In the genomic region with DNA sequence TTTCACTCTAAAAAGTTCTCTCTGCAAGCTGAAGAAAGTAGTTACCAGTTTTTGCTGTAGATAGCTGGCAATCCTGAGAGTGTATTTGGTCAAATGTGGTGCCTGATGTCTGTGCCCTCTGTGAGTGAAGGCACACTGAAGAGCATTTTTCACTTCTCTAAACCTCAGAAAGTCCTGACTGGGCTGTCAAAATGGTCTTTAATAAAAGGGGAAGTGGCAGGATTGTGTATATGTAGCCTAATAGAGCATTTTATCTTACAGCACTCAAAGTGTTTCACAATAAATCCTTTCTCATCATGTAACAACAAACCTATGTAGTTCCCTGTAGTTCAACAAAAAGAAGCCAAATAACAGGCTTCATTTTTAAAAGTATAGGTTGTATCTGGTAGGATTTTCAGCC, we compare ENCODE assay signal across 10 cellular contexts.
DNase-seq lines count a peak whose midpoint lies in the region; ATAC-seq and TF ChIP-seq lines count a peak whose summit lies in the region.
"Had no signal": no experiment of that assay in that cellular context is flagged by ENCODE, and none has a peak within 500 bp of the region (broad histone marks: within the 10 kb centered on the region; RNA-seq: fewer than 3 reads in every experiment).

No MANE protein-coding gene starts in this region.

- H3K4me2 ChIP-seq in KMS-11 (peak overlapping the region; percentile 25; the same call in 1 of the 2 replicates), H9 (ENCODE audit: insufficient read depth, insufficient read length, low read length) (no peak overlapping the region)

- H2BK15ac ChIP-seq in H9 (ENCODE audit: low read depth, low read length): no peak overlapping the region

- no peak overlapping the region for H2BK12ac ChIP-seq in H9 (ENCODE audit: insufficient read length, low read depth, low read length)

- TF ChIP-seq CTCF in KMS-11 (conservative IDR thresholded peaks at IDR 0.05; ENCODE audit: low read depth, low read length) (no peak), right lobe of liver (IDR thresholded peaks at IDR 0.05) (no peak), H9 (conservative IDR thresholded peaks at IDR 0.05) (no peak)

- no peaks in the 10 kb centered on the region for H3K79me1 ChIP-seq in H9 (ENCODE audit: insufficient read depth, low read depth, low read length, poor library complexity, severe bottlenecking)

- H3T11ph ChIP-seq in H9 (ENCODE audit: low read length): no peak overlapping the region

- no peak overlapping the region for H2BK5ac ChIP-seq in H9 (ENCODE audit: insufficient read length, low read length)

- no peak for TF ChIP-seq POLR2A in right lobe of liver (IDR thresholded peaks at IDR 0.05)

- H3K27ac ChIP-seq in KMS-11: no peak overlapping the region
- H3K27ac ChIP-seq in right lobe of liver: no peak overlapping the region
- H3K27ac ChIP-seq in H9 (ENCODE audit: insufficient read length, low read depth, low read length): no peak overlapping the region
- no peak overlapping the region for H3K27ac ChIP-seq in CD8-positive, alpha-beta memory T cell (ENCODE audit: low read depth, low read length)
- H3K27ac ChIP-seq: heart right ventricle had no signal

- no peaks in the 10 kb centered on the region for H3K27me3 ChIP-seq in KMS-11 (ENCODE audit: insufficient read depth, low read depth)
- no peaks in the 10 kb centered on the region for H3K27me3 ChIP-seq in right lobe of liver
- no peaks in the 10 kb centered on the region for H3K27me3 ChIP-seq in H9 (ENCODE audit: insufficient read depth, low read length)
- H3K27me3 ChIP-seq in CD8-positive, alpha-beta memory T cell (ENCODE audit: insufficient read depth, low read length, poor library complexity, severe bottlenecking): no peaks in the 10 kb centered on the region
- H3K27me3 ChIP-seq: heart right ventricle had no signal

- no peak overlapping the region for H3K18ac ChIP-seq in H9 (ENCODE audit: insufficient read length, low read depth, low read length)

- H3K4me3 ChIP-seq in KMS-11 (IDR thresholded peaks at IDR 0.05; ENCODE audit: insufficient read depth, low read depth, low read length): no peak overlapping the region
- no peak overlapping the region for H3K4me3 ChIP-seq in right lobe of liver
- no peak overlapping the region for H3K4me3 ChIP-seq in CD8-positive, alpha-beta memory T cell (ENCODE audit: low read length)
- H3K4me3 ChIP-seq: heart right ventricle had no signal

- H4K8ac ChIP-seq in H9 (replicated peaks; ENCODE audit: insufficient read length, low read depth, low read length): no peak overlapping the region

- H2BK120ac ChIP-seq in H9 (ENCODE audit: low read depth, low read length, poor library complexity, severe bottlenecking): no peak overlapping the region

- H3K4me3 Mint-ChIP-seq in H9: no peak overlapping the region
- no peak overlapping the region for H3K4me3 Mint-ChIP-seq in CD8-positive, alpha-beta memory T cell

- no peak overlapping the region for H4K91ac ChIP-seq in H9 (ENCODE audit: insufficient read length, low read depth, low read length)

- no peak overlapping the region for H2BK20ac ChIP-seq in H9 (ENCODE audit: low read depth, low read length, poor library complexity, severe bottlenecking)

- no peak overlapping the region for H3K14ac ChIP-seq in H9 (ENCODE audit: insufficient read depth, low read length)

- H3K79me2 ChIP-seq in KMS-11 (ENCODE audit: insufficient read depth, low read depth) (no peaks in the 10 kb centered on the region), H9 (ENCODE audit: insufficient read depth, low read length) (no peaks in the 10 kb centered on the region)

- H3K4me1 Mint-ChIP-seq in H9: peaks cover 3 to 4% of the 10 kb centered on the region in 2 experiments; a peak in 1 of 4 replicates
- no peaks in the 10 kb centered on the region for H3K4me1 Mint-ChIP-seq in CD8-positive, alpha-beta memory T cell

- H3K9me3 Mint-ChIP-seq in H9: no peaks in the 10 kb centered on the region
- H3K9me3 Mint-ChIP-seq in CD8-positive, alpha-beta memory T cell: peaks cover 0 to 3% (median 0%) of the 10 kb centered on the region in 5 donors

- H3K4me1 ChIP-seq in KMS-11 (ENCODE audit: low read depth, poor library complexity, severe bottlenecking) (peaks cover 19% of the 10 kb centered on the region), right lobe of liver (no peaks in the 10 kb centered on the region), H9 (ENCODE audit: insufficient read depth, low read length) (no peaks in the 10 kb centered on the region)
- no peaks in the 10 kb centered on the region for H3K4me1 ChIP-seq in CD8-positive, alpha-beta memory T cell (ENCODE audit: insufficient read depth, low read length)

- H4K5ac ChIP-seq in H9 (ENCODE audit: insufficient read length, low read depth, low read length): no peak overlapping the region

- no peak overlapping the region for H3K4ac ChIP-seq in H9 (ENCODE audit: low read depth, low read length)

- no peaks in the 10 kb centered on the region for H3K27me3 Mint-ChIP-seq in H9 (ENCODE audit: low read depth)
- no peaks in the 10 kb centered on the region for H3K27me3 Mint-ChIP-seq in CD8-positive, alpha-beta memory T cell

- H4K20me1 ChIP-seq in KMS-11 (ENCODE audit: insufficient read depth): no peaks in the 10 kb centered on the region
- no peaks in the 10 kb centered on the region for H4K20me1 ChIP-seq in H9 (ENCODE audit: control insufficient read depth, insufficient read depth, insufficient read length)

- peak; percentile 97 for ATAC-seq in GM18867 (IDR thresholded peaks at IDR 0.05; ENCODE audit: unreplicated experiment)
- peak; percentile 94 for ATAC-seq in HG02588 (IDR thresholded peaks at IDR 0.05; ENCODE audit: unreplicated experiment)
- peak; percentile 48 to 80 (median 56) for ATAC-seq in right lobe of liver

- no peaks in the 10 kb centered on the region for H3K23me2 ChIP-seq in H9 (ENCODE audit: insufficient read length, low read depth, low read length, poor library complexity, severe bottlenecking)

- H3K36me3 Mint-ChIP-seq in H9 (ENCODE audit: insufficient read depth in 1 of 3, low read depth in 3 of 3): no peaks in the 10 kb centered on the region
- no peaks in the 10 kb centered on the region for H3K36me3 Mint-ChIP-seq in CD8-positive, alpha-beta memory T cell

- POLR2A ChIA-PET in CD8-positive, alpha-beta memory T cell (lab: Charles Lee): no interaction called here

- no peak overlapping the region for H2AK5ac ChIP-seq in H9 (ENCODE audit: insufficient read length, low read length)

- no peak overlapping the region for H3K56ac ChIP-seq in H9 (ENCODE audit: insufficient read length, low read depth, low read length)

- H3K36me3 ChIP-seq in KMS-11 (ENCODE audit: insufficient read depth): no peaks in the 10 kb centered on the region
- H3K36me3 ChIP-seq in right lobe of liver: no peaks in the 10 kb centered on the region
- H3K36me3 ChIP-seq in CD8-positive, alpha-beta memory T cell (ENCODE audit: insufficient read depth, low read length): no peaks in the 10 kb centered on the region
- H3K36me3 ChIP-seq: heart right ventricle had no signal

- no peak overlapping the region; the same call in 1 of the 2 replicates for H2AFZ ChIP-seq in KMS-11 (ENCODE audit: low read depth)
- no peak overlapping the region for H2AFZ ChIP-seq in H9 (ENCODE audit: low read length)

- no peak overlapping the region for H3K9ac ChIP-seq in KMS-11
- no peak overlapping the region for H3K9ac ChIP-seq in H9 (ENCODE audit: extremely low read depth, insufficient read length, low read length)

- H3K9me3 ChIP-seq in right lobe of liver (no peaks in the 10 kb centered on the region), H9 (ENCODE audit: control insufficient read depth, low read depth, low read length) (no peaks in the 10 kb centered on the region)
- H3K9me3 ChIP-seq in CD8-positive, alpha-beta memory T cell (ENCODE audit: low read length): no peaks in the 10 kb centered on the region

- CTCF ChIA-PET in CD8-positive, alpha-beta memory T cell (lab: Charles Lee): no interaction called here

- intact Hi-C loops in right lobe of liver (cut with DNase I) (no loop called here), posterior vena cava (cut with DNase I) (no loop called here)

- no peak overlapping the region for H3K27ac Mint-ChIP-seq in H9
- H3K27ac Mint-ChIP-seq in CD8-positive, alpha-beta memory T cell: no peak overlapping the region

- DNase-seq in right lobe of liver (no peak), H9 (no peak), posterior vena cava (ENCODE audit: low spot score) (no peak)
- no peak for DNase-seq in CD8-positive, alpha-beta memory T cell
- DNase-seq in activated CD4-positive, CD25-positive, alpha-beta regulatory T cell (lab: John Stamatoyannopoulos, UW): no peak
- DNase-seq: amniotic stem cell, heart right ventricle had no signal

- no peak overlapping the region for H3K23ac ChIP-seq in H9 (ENCODE audit: insufficient read length, low read depth, low read length)
